In genomic region chr2:158753561-158754302, GRCh38 we compare ENCODE assay signal across 8 cellular contexts. TPM values are rescaled to one million over a fixed set of nuclear protein-coding genes. Genes with fewer than 3 reads are reported as not detected.
DNase-seq lines count a peak whose midpoint lies in the region; ATAC-seq and TF ChIP-seq lines count a peak whose summit lies in the region.

No MANE protein-coding gene starts in this region.

- no peaks in the 10 kb centered on the region for H4K20me1 ChIP-seq in KMS-11 (ENCODE audit: insufficient read depth)

- no peaks in the 10 kb centered on the region for H3K9me3 ChIP-seq in RWPE2 (ENCODE audit: severe bottlenecking)
- H3K9me3 ChIP-seq in subcutaneous abdominal adipose tissue (ENCODE audit: control insufficient read depth in 5 of 5, low read length in 5 of 5) = peaks cover 0 to 5% (median 0%) of the 10 kb centered on the region in 5 donors

- H2AFZ ChIP-seq in KMS-11 (ENCODE audit: low read depth) = no peak overlapping the region

- H3K27me3 ChIP-seq in KMS-11 (ENCODE audit: insufficient read depth, low read depth) = no peaks in the 10 kb centered on the region
- H3K27me3 ChIP-seq in RWPE2 (ENCODE audit: insufficient read depth, poor library complexity, severe bottlenecking) = no peaks in the 10 kb centered on the region
- peaks cover 0 to 2% (median 0%) of the 10 kb centered on the region in 5 donors for H3K27me3 ChIP-seq in subcutaneous abdominal adipose tissue (ENCODE audit: control insufficient read depth in 5 of 5, insufficient read depth in 4 of 5, low read length in 5 of 5)

- TF ChIP-seq CTCF in KMS-11 (conservative IDR thresholded peaks at IDR 0.05; ENCODE audit: low read depth, low read length) (peak; percentile 99), RWPE2 (IDR thresholded peaks at IDR 0.05; ENCODE audit: poor library complexity, severe bottlenecking) (peak; percentile 96), choroid plexus epithelial cell (conservative IDR thresholded peaks at IDR 0.05; ENCODE audit: low read depth, low read length) (peak; percentile 96)

- ATAC-seq in RWPE2 (ENCODE audit: low read depth) (peak; percentile 86), left lobe of liver (peak; percentile 97)

- H3K9ac ChIP-seq in KMS-11 (no peak overlapping the region), subcutaneous abdominal adipose tissue (ENCODE audit: low read length in 5 of 5) (peak overlapping the region in 2 of 5 donors; percentile 20 to 25)

- no peak overlapping the region for H3K27ac ChIP-seq in KMS-11
- no peak overlapping the region for H3K27ac ChIP-seq in RWPE2 (ENCODE audit: poor library complexity, severe bottlenecking)
- no peak overlapping the region for H3K27ac ChIP-seq in subcutaneous abdominal adipose tissue (ENCODE audit: low read depth, low read length)

- H3K4me1 ChIP-seq in KMS-11 (ENCODE audit: low read depth, poor library complexity, severe bottlenecking) (no peaks in the 10 kb centered on the region), RWPE2 (ENCODE audit: insufficient read depth, poor library complexity, severe bottlenecking) (no peaks in the 10 kb centered on the region), subcutaneous abdominal adipose tissue (ENCODE audit: control insufficient read depth in 5 of 5, insufficient read depth in 5 of 5, low read length in 5 of 5) (peaks cover 5 to 13% (median 9%) of the 10 kb centered on the region in 5 donors)

- no peak overlapping the region for H3K4me2 ChIP-seq in KMS-11

- no peaks in the 10 kb centered on the region for H3K79me2 ChIP-seq in KMS-11 (ENCODE audit: insufficient read depth, low read depth)

- DNase-seq in stimulated activated CD4-positive, alpha-beta T cell treated with anti-CD3 and anti-CD28 coated beads, Interleukin-2, amount 100 ng/mL, for 4 hours (ENCODE audit: low read depth) = peak; percentile 6
- DNase-seq in stimulated activated CD4-positive, alpha-beta T cell treated with anti-CD3 and anti-CD28 coated beads, Interleukin-12 subunit alpha, Interleukin-12 subunit beta, amount 100 ng/mL, for 4 hours = no peak
- DNase-seq in H4 (ENCODE audit: low spot score) (peak; percentile 57), RWPE2 (ENCODE audit: low spot score) (no peak), choroid plexus epithelial cell (ENCODE audit: low read depth) (peak; percentile 86), left lobe of liver (ENCODE audit: low spot score) (peak; percentile 55)

- H3K36me3 ChIP-seq in KMS-11 (ENCODE audit: insufficient read depth) (no peaks in the 10 kb centered on the region), RWPE2 (ENCODE audit: low read depth) (no peaks in the 10 kb centered on the region), subcutaneous abdominal adipose tissue (ENCODE audit: control insufficient read depth in 5 of 5, insufficient read depth in 5 of 5, low read length in 5 of 5) (no peaks in the 10 kb centered on the region)

- H3K4me3 ChIP-seq in KMS-11 (IDR thresholded peaks at IDR 0.05; ENCODE audit: insufficient read depth, low read depth, low read length) (no peak overlapping the region), RWPE2 (ENCODE audit: severe bottlenecking) (no peak overlapping the region), choroid plexus epithelial cell (ENCODE audit: low read depth, low read length) (peak overlapping the region; percentile 42), subcutaneous abdominal adipose tissue (ENCODE audit: low read depth in 1 of 5, low read length in 5 of 5) (peak overlapping the region; percentile 41 to 61 (median 57))

RNA-seq across cellular contexts. Expression of gene DAPL1, which starts 41.4 kb away (rescaled TPM):
- not detected in 2 replicates for total RNA-seq in H4 (2014; rRNA removed; shearing (Covaris generic))
- total RNA-seq in left lobe of liver = not detected

Comparison
In these comparisons a context has a peak if more than half of its experiments do, and no peak if none do; other contexts are left out.
1. DNase-seq: peak in stimulated activated CD4-positive, alpha-beta T cell treated with anti-CD3 and anti-CD28 coated beads, Interleukin-2, amount 100 ng/mL, for 4 hours (single experiment), H4 (single experiment), choroid plexus epithelial cell (single experiment) and left lobe of liver (single experiment); none in stimulated activated CD4-positive, alpha-beta T cell treated with anti-CD3 and anti-CD28 coated beads, Interleukin-12 subunit alpha, Interleukin-12 subunit beta, amount 100 ng/mL, for 4 hours (single experiment) and RWPE2 (single experiment).
2. H3K4me3 ChIP-seq: peak in choroid plexus epithelial cell (single experiment) and subcutaneous abdominal adipose tissue (5 of 5); none in KMS-11 (single experiment) and RWPE2 (single experiment).
3. Peak in every context shown above with its lines, with median percentiles within 50 percentile points of each other: CTCF ChIP-seq.